ENCODE assay signal across 8 cellular contexts in genomic region chr14:24232645-24233537, GRCh38. TPM values are rescaled to one million over a fixed set of nuclear protein-coding genes. Genes with fewer than 3 reads are reported as not detected.
DNase-seq lines count a peak whose midpoint lies in the region; ATAC-seq, FAIRE-seq and TF ChIP-seq lines count a peak whose summit lies in the region.

Gene GMPR2, plus strand, starts transcription at chr14:24232929. Its CDS starts 325 bp downstream, at chr14:24233254.

- ATAC-seq in HG02623 (IDR thresholded peaks at IDR 0.05; ENCODE audit: unreplicated experiment) = peak; percentile 57

- peak within 1 kb of the TSS; percentile 87 for H3K9ac ChIP-seq in iPS-15b (ENCODE audit: low read depth, low read length)

- peak within 1 kb of the TSS; percentile 74 to 93 for H3K27ac ChIP-seq in small intestine (ENCODE audit: low read depth in 1 of 2, low read length in 1 of 2)

- in situ Hi-C loops in astrocyte of the spinal cord (cut with HindIII; ENCODE audit: low sequenced_read_pairs) = no loop called here

- no peak for TF ChIP-seq CTCF in GM12875 (IDR thresholded peaks at IDR 0.05; ENCODE audit: borderline replicate concordance, insufficient read depth, low read depth, low read length)
- no peak for TF ChIP-seq CTCF in astrocyte of the spinal cord (IDR thresholded peaks at IDR 0.05; ENCODE audit: low read depth, low read length)

- no peaks in the 10 kb centered on the region for H3K27me3 ChIP-seq in iPS-15b (ENCODE audit: control insufficient read depth, insufficient read depth, low read length)
- no peaks in the 10 kb centered on the region for H3K27me3 ChIP-seq in small intestine (ENCODE audit: control insufficient read depth in 2 of 2, insufficient read depth in 2 of 2, low read length in 2 of 2)

- DNase-seq in A172 (ENCODE audit: low spot score) (no peak), NCI-H1694 (lab: John Stamatoyannopoulos, UW) (peak; percentile 72), astrocyte of the spinal cord (ENCODE audit: low read depth, low spot score) (no peak), small intestine (no peak), activated gamma-delta T cell treated with Interleukin-2 at 50 U/mL for 16 hours (no peak)

- H3K9me3 ChIP-seq in iPS-15b (ENCODE audit: control insufficient read depth, insufficient read depth, low read length) (no peaks in the 10 kb centered on the region), small intestine (ENCODE audit: control insufficient read depth, low read depth) (no peaks in the 10 kb centered on the region)

- 2 to 3% (median 3%) methylated on average over 38 of the region's 38 CpGs for WGBS in small intestine, 3 donors

- peaks cover 12% of the 10 kb centered on the region for H3K36me3 ChIP-seq in iPS-15b (ENCODE audit: control insufficient read depth, insufficient read depth, low read length)
- H3K36me3 ChIP-seq in small intestine (ENCODE audit: control insufficient read depth in 2 of 2, insufficient read depth in 2 of 2, low read length in 2 of 2) = peaks cover 4 to 8% of the 10 kb centered on the region in 2 donors

- H3K4me3 ChIP-seq in GM12875 (ENCODE audit: low read depth, low read length) (peak within 1 kb of the TSS; percentile 59), astrocyte of the spinal cord (ENCODE audit: low read depth, low read length) (peak within 1 kb of the TSS; percentile 81), iPS-15b (ENCODE audit: low read depth, low read length) (peak within 1 kb of the TSS; percentile 97), small intestine (ENCODE audit: low read depth in 1 of 2, low read length in 2 of 2) (peak within 1 kb of the TSS; percentile 57 to 63)

- FAIRE-seq in small intestine (lab: Jason Lieb, UNC) = no peak

- H3K4me1 ChIP-seq in iPS-15b (ENCODE audit: control insufficient read depth, insufficient read depth, low read length) (no peaks in the 10 kb centered on the region), small intestine (ENCODE audit: control insufficient read depth in 2 of 2, insufficient read depth in 1 of 2, low read depth in 1 of 2, low read length in 1 of 2) (peaks cover 2 to 9% of the 10 kb centered on the region in 2 donors)

RNA-seq across cellular contexts. Expression of gene GMPR2, which starts in this region (rescaled TPM):
- 49.3 and 52.7 TPM in 2 replicates for total RNA-seq in A172 (2014; rRNA removed; shearing (Covaris generic))
- 10 to 100 TPM; 57.4 to 81.0 (median 71.1) TPM for polyA plus RNA-seq in small intestine
